Comparison of ENCODE assay signal across 7 cellular contexts in the genomic region with DNA sequence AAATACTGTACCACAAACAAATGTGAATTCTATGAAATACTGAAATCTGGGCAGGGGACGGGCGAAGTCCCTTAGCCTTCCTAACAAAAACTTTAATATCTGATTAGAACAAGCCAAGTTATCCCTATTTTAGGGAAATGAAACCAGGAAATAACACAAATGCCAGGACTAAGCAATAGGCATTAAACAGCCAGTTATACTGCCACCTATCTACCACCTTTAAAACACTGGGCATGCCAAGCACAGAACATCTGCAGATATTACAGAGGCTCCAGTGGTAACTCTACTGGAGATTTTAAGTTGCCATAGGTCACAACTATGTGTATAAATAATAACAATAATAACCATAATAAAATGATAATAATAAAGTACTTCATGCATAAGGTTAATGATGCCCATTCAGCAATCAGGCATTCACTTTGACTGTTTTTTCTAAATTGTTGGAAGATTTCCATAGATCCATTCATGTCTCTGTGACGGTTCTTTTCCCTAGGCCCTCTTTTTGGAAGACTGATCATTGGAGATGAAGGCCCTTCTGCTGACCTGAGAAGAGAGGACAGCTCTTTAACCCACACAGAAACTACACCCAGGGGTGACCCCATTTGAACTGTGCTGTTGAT.
DNase-seq lines count a peak whose midpoint lies in the region; ATAC-seq, FAIRE-seq and TF ChIP-seq lines count a peak whose summit lies in the region.

No MANE protein-coding gene starts in this region.

- no peak overlapping the region for H3K4ac ChIP-seq in H1 (replicated peaks; ENCODE audit: insufficient read length, low read depth, low read length)

- H3K36me3 Mint-ChIP-seq in stimulated activated memory B cell treated with anti-CD40 and anti-IgM and Interleukin-4, amounts not matched to agents 10 μg/mL and 1 μg/mL and 100 μg/mL, for 72 hours, result no peaks in the 10 kb centered on the region
- no peaks in the 10 kb centered on the region for H3K36me3 Mint-ChIP-seq in natural killer cell treated with Interleukin-12 subunit alpha and Interleukin-12 subunit beta and Interleukin-15 and Interleukin-18, amount 100 ng/mL, for 72 hours

- no peaks in the 10 kb centered on the region for H3K27me3 ChIP-seq in H1 (replicated peaks in 1 of 4; ENCODE audit: control insufficient read depth in 3 of 4, extremely low read depth in 1 of 4, insufficient read depth in 3 of 4, low read length in 3 of 4)

- POLR2A ChIA-PET in H1 (lab: Charles Lee; ENCODE audit: partially characterized antibody), result no interaction called here

- H2BK5ac ChIP-seq in H1 (ENCODE audit: low read depth, low read length), result no peak overlapping the region

- no peak overlapping the region for H3K27ac ChIP-seq in H1 (ENCODE audit: low read depth, low read length)

- H3K9ac ChIP-seq in H1 (replicated peaks in 1 of 4; ENCODE audit: extremely low read depth in 1 of 4, low read depth in 3 of 4, low read length in 3 of 4), result no peak overlapping the region

- H3K56ac ChIP-seq in H1 (replicated peaks; ENCODE audit: insufficient read length, low read depth, low read length), result no peak overlapping the region

- H3K4me3 Mint-ChIP-seq in stimulated activated memory B cell treated with anti-CD40 and anti-IgM and Interleukin-4, amounts not matched to agents 10 μg/mL and 1 μg/mL and 100 μg/mL, for 72 hours, result no peak overlapping the region
- H3K4me3 Mint-ChIP-seq in natural killer cell treated with Interleukin-12 subunit alpha and Interleukin-12 subunit beta and Interleukin-15 and Interleukin-18, amount 100 ng/mL, for 72 hours, result no peak overlapping the region

- DNase-seq in NCI-H2081 (lab: John Stamatoyannopoulos, UW) (peak; percentile 19 to 61), H1 (ENCODE audit: low read depth in 1 of 2, low spot score in 2 of 2) (no peak), retinal pigment epithelial cell (ENCODE audit: low read depth) (no peak)
- DNase-seq in natural killer cell treated with Interleukin-12 subunit alpha and Interleukin-12 subunit beta and Interleukin-15 and Interleukin-18, amount 100 ng/mL, for 72 hours (ENCODE audit: low spot score), result no peak

- TF ChIP-seq EP300 in H1 (IDR thresholded peaks at IDR 0.05; ENCODE audit: borderline replicate concordance in 1 of 2, low read depth in 2 of 2, low read length in 2 of 2), result no peak

- CTCF ChIA-PET in H1 (lab: Charles Lee; ENCODE audit: partially characterized antibody), result interaction anchor here (0.7 to 2.8 kb wide), 9 partner anchors 10 to 104 kb away, joined by 3 to 15 read pairs (median 4); no protein-coding TSS in a partner anchor

- no peak overlapping the region for H2BK20ac ChIP-seq in H1 (ENCODE audit: low read length)

- no peak for TF ChIP-seq POLR2A in H1 (IDR thresholded peaks at IDR 0.05; ENCODE audit: control extremely low read depth in 1 of 2, low read depth in 2 of 2, low read length in 2 of 2)

- no peaks in the 10 kb centered on the region for H3K4me1 ChIP-seq in H1 (replicated peaks in 1 of 4; ENCODE audit: control insufficient read depth in 3 of 4, insufficient read depth in 4 of 4, low read length in 3 of 4)

- no peak overlapping the region for H3K23ac ChIP-seq in H1 (ENCODE audit: insufficient read length)

- H3K4me2 ChIP-seq in H1 (ENCODE audit: insufficient read depth in 1 of 2, low read depth in 2 of 2, low read length in 2 of 2), result no peak overlapping the region

- no peaks in the 10 kb centered on the region for H3K4me1 Mint-ChIP-seq in stimulated activated memory B cell treated with anti-CD40 and anti-IgM and Interleukin-4, amounts not matched to agents 10 μg/mL and 1 μg/mL and 100 μg/mL, for 72 hours
- H3K4me1 Mint-ChIP-seq in natural killer cell treated with Interleukin-12 subunit alpha and Interleukin-12 subunit beta and Interleukin-15 and Interleukin-18, amount 100 ng/mL, for 72 hours (ENCODE audit: low read depth in 2 of 2), result no peaks in the 10 kb centered on the region

- no peak overlapping the region for H2BK15ac ChIP-seq in H1 (ENCODE audit: low read length)

- H3K36me3 ChIP-seq in H1 (ENCODE audit: control insufficient read depth in 2 of 4, insufficient read depth in 4 of 4, low read length in 3 of 4), result no peaks in the 10 kb centered on the region

- no peak overlapping the region for H3K18ac ChIP-seq in H1 (ENCODE audit: extremely low read depth, low read length)

- H3K14ac ChIP-seq in H1 (ENCODE audit: insufficient read length), result no peak overlapping the region

- ATAC-seq in stimulated activated memory B cell treated with anti-CD40 and anti-IgM and Interleukin-4, amounts not matched to agents 10 μg/mL and 1 μg/mL and 100 μg/mL, for 72 hours, result no peak
- ATAC-seq in natural killer cell treated with Interleukin-12 subunit alpha and Interleukin-12 subunit beta and Interleukin-15 and Interleukin-18, amount 100 ng/mL, for 72 hours, result no peak
- no peak for ATAC-seq in GM18858 (IDR thresholded peaks at IDR 0.05; ENCODE audit: unreplicated experiment)

- no peaks in the 10 kb centered on the region for H3K9me3 ChIP-seq in H1 (ENCODE audit: insufficient read depth in 2 of 2, low read depth in 1 of 2, low read length in 1 of 2)

- H4K8ac ChIP-seq in H1 (ENCODE audit: extremely low read depth, insufficient read depth, low read length), result no peak overlapping the region

- no peaks in the 10 kb centered on the region; a peak in 1 of 4 replicates for H3K79me2 ChIP-seq in H1 (ENCODE audit: control insufficient read depth in 1 of 2, insufficient read depth in 2 of 2, low read length in 2 of 2)

- H2BK120ac ChIP-seq in H1 (replicated peaks; ENCODE audit: low read depth, low read length), result no peak overlapping the region

- no peaks in the 10 kb centered on the region for H3K27me3 Mint-ChIP-seq in stimulated activated memory B cell treated with anti-CD40 and anti-IgM and Interleukin-4, amounts not matched to agents 10 μg/mL and 1 μg/mL and 100 μg/mL, for 72 hours
- H3K27me3 Mint-ChIP-seq in natural killer cell treated with Interleukin-12 subunit alpha and Interleukin-12 subunit beta and Interleukin-15 and Interleukin-18, amount 100 ng/mL, for 72 hours, result no peaks in the 10 kb centered on the region

- 78% methylated on average over 3 of the region's 3 CpGs; no CpG with 5 or more reads in 1 of the 2 experiments for WGBS in H1 (ENCODE audit: extremely low coverage in 1 of 2, insufficient coverage in 1 of 2, insufficient read length in 1 of 2, insufficient replicate concordance in 2 of 2, low coverage in 1 of 2, low lambda C conversion rate in 2 of 2, missing lambda C conversion rate in 1 of 2), 2 experiments

- H3K27ac Mint-ChIP-seq in stimulated activated memory B cell treated with anti-CD40 and anti-IgM and Interleukin-4, amounts not matched to agents 10 μg/mL and 1 μg/mL and 100 μg/mL, for 72 hours, result no peak overlapping the region
- no peak overlapping the region for H3K27ac Mint-ChIP-seq in natural killer cell treated with Interleukin-12 subunit alpha and Interleukin-12 subunit beta and Interleukin-15 and Interleukin-18, amount 100 ng/mL, for 72 hours

- peak; percentile 85 for FAIRE-seq in H1 (lab: Jason Lieb, UNC)

- no peak overlapping the region for H4K91ac ChIP-seq in H1 (replicated peaks; ENCODE audit: insufficient read length, low read length)

- peak; percentile 41 for TF ChIP-seq CTCF in GM12872 (IDR thresholded peaks at IDR 0.05; ENCODE audit: insufficient read depth, low read depth, low read length)
- peak in 2 of 3 experiments; percentile 47 to 63; a peak in 3 of 4 replicates for TF ChIP-seq CTCF in H1 (IDR thresholded peaks at IDR 0.05; ENCODE audit: control extremely low read depth in 1 of 3, insufficient read depth in 1 of 3, low read depth in 1 of 3, low read length in 3 of 3)
- TF ChIP-seq CTCF in retinal pigment epithelial cell (conservative IDR thresholded peaks at IDR 0.05; ENCODE audit: low read depth, low read length), result peak; percentile 80

- H2AFZ ChIP-seq in H1 (ENCODE audit: low read length), result no peak overlapping the region

- H3K9me3 Mint-ChIP-seq in stimulated activated memory B cell treated with anti-CD40 and anti-IgM and Interleukin-4, amounts not matched to agents 10 μg/mL and 1 μg/mL and 100 μg/mL, for 72 hours, result no peaks in the 10 kb centered on the region
- no peaks in the 10 kb centered on the region for H3K9me3 Mint-ChIP-seq in natural killer cell treated with Interleukin-12 subunit alpha and Interleukin-12 subunit beta and Interleukin-15 and Interleukin-18, amount 100 ng/mL, for 72 hours

- H4K5ac ChIP-seq in H1 (ENCODE audit: insufficient read length, low read depth, low read length), result no peak overlapping the region

- no peak overlapping the region for H2BK12ac ChIP-seq in H1 (ENCODE audit: low read depth, low read length)

- no peak overlapping the region for H2AK5ac ChIP-seq in H1 (ENCODE audit: low read depth, low read length)

- H3K4me3 ChIP-seq in H1 (ENCODE audit: extremely low read depth in 1 of 4, insufficient read depth in 2 of 4, low read depth in 3 of 4, low read length in 4 of 4), result no peak overlapping the region
- no peak overlapping the region for H3K4me3 ChIP-seq in retinal pigment epithelial cell (ENCODE audit: low read length)

- H4K20me1 ChIP-seq in H1 (replicated peaks in 1 of 2; ENCODE audit: control insufficient read depth in 1 of 2, insufficient read depth in 2 of 2, low read length in 2 of 2), result no peaks in the 10 kb centered on the region

- TF ChIP-seq RAD21 in H1 (IDR thresholded peaks at IDR 0.05 in 1 of 2, conservative IDR thresholded peaks at IDR 0.05 in 1 of 2; ENCODE audit: low read depth in 2 of 2, low read length in 2 of 2), result peak; percentile 28 to 45; a peak in 3 of 4 replicates

- H3K23me2 ChIP-seq in H1 (ENCODE audit: low read depth, low read length), result no peaks in the 10 kb centered on the region

- no peaks in the 10 kb centered on the region for H3K79me1 ChIP-seq in H1 (ENCODE audit: low read depth, low read length)

TF ChIP-seq in H1, 55 proteins besides CTCF, POLR2A, EP300 and RAD21:
- TF ChIP-seq NRF1 (IDR thresholded peaks at IDR 0.05; ENCODE audit: low read depth, low read length) (no peak), SP1 (IDR thresholded peaks at IDR 0.05; ENCODE audit: low read depth, low read length) (no peak), YY1 (IDR thresholded peaks at IDR 0.05; ENCODE audit: low read depth, low read length) (no peak), TEAD4 (IDR thresholded peaks at IDR 0.05; ENCODE audit: low read depth, low read length) (no peak), ZNF274 (IDR thresholded peaks at IDR 0.05; ENCODE audit: borderline replicate concordance, extremely low read depth, low read length) (no peak)
TF ChIP-seq in H1: peak in this region for 0.

Comparison
In these comparisons a context has a peak if more than half of its experiments do, and no peak if none do; other contexts are left out.
1. DNase-seq: peak in NCI-H2081 (2 of 2); none in H1 (0 of 2), retinal pigment epithelial cell (single experiment) and natural killer cell treated with Interleukin-12 subunit alpha and Interleukin-12 subunit beta and Interleukin-15 and Interleukin-18, amount 100 ng/mL, for 72 hours (single experiment).
2. Peak in every context shown above with its lines, with median percentiles within 50 percentile points of each other: CTCF ChIP-seq.